Comparison of ENCODE assay signal across 1 cellular context in genomic region chr2:61017556-61018318, GRCh38.
TF ChIP-seq lines count a peak whose summit lies in the region.

Gene PEX13, plus strand, starts transcription at chr2:61017720. Its CDS starts 40 bp downstream, at chr2:61017760.
Gene PUS10, minus strand, starts transcription at chr2:61018255. Its CDS starts 6,365 bp downstream, at chr2:61011890.

TF ChIP-seq in H1, 55 proteins besides CTCF, POLR2A, EP300 and RAD21:
- TF ChIP-seq POU5F1 (IDR thresholded peaks at IDR 0.05; ENCODE audit: low read depth, low read length), result no peak
- TF ChIP-seq BACH1 (IDR thresholded peaks at IDR 0.05; ENCODE audit: low read length), result no peak
- TF ChIP-seq SAP30 (IDR thresholded peaks at IDR 0.05; ENCODE audit: insufficient read depth, insufficient replicate concordance, low read length), result peak; percentile 94
- no peak for TF ChIP-seq EZH2 (IDR thresholded peaks at IDR 0.05; ENCODE audit: low read depth, low read length, severe bottlenecking)
- no peak for TF ChIP-seq FOSL1 (IDR thresholded peaks at IDR 0.05; ENCODE audit: insufficient read depth, low read depth, low read length)
- TF ChIP-seq TEAD4 (IDR thresholded peaks at IDR 0.05; ENCODE audit: low read depth, low read length), result 0 out of 2 replicates have a peak, but pooled peaks have one; percentile 21
- no peak for TF ChIP-seq TAF7 (optimal IDR thresholded peaks at IDR 0.05; ENCODE audit: borderline replicate concordance, low read depth, low read length)
- peak; percentile 85 for TF ChIP-seq POLR2AphosphoS5 (IDR thresholded peaks at IDR 0.05; ENCODE audit: low read depth, low read length)
- peak; percentile 83 for TF ChIP-seq EGR1 (IDR thresholded peaks at IDR 0.05; ENCODE audit: borderline replicate concordance, low read depth, low read length)
- peak; percentile 77 for TF ChIP-seq TAF1 (IDR thresholded peaks at IDR 0.05; ENCODE audit: low read depth, low read length)
- peak; percentile 79 for TF ChIP-seq ASH2L (IDR thresholded peaks at IDR 0.05; ENCODE audit: low read length)
- TF ChIP-seq SRF (IDR thresholded peaks at IDR 0.05; ENCODE audit: low read depth, low read length), result peak; percentile 90
- TF ChIP-seq, protein P1, sequence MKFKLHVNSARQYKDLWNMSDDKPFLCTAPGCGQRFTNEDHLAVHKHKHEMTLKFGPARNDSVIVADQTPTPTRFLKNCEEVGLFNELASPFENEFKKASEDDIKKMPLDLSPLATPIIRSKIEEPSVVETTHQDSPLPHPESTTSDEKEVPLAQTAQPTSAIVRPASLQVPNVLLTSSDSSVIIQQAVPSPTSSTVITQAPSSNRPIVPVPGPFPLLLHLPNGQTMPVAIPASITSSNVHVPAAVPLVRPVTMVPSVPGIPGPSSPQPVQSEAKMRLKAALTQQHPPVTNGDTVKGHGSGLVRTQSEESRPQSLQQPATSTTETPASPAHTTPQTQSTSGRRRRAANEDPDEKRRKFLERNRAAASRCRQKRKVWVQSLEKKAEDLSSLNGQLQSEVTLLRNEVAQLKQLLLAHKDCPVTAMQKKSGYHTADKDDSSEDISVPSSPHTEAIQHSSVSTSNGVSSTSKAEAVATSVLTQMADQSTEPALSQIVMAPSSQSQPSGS (IDR thresholded peaks at IDR 0.05; ENCODE audit: low read length), result peak; percentile 64; the same call in 1 of the 2 replicates
- TF ChIP-seq YY1 (IDR thresholded peaks at IDR 0.05; ENCODE audit: low read depth, low read length), result peak; percentile 74; the same call in 1 of the 2 replicates
- no peak for TF ChIP-seq NRF1 (IDR thresholded peaks at IDR 0.05; ENCODE audit: low read depth, low read length)
- TF ChIP-seq SIN3A (conservative IDR thresholded peaks at IDR 0.05 in 1 of 2, IDR thresholded peaks at IDR 0.05 in 1 of 2; ENCODE audit: low read depth in 1 of 2, low read length in 2 of 2), result peak; percentile 27 to 75; a peak in 3 of 4 replicates
- TF ChIP-seq, protein P2, sequence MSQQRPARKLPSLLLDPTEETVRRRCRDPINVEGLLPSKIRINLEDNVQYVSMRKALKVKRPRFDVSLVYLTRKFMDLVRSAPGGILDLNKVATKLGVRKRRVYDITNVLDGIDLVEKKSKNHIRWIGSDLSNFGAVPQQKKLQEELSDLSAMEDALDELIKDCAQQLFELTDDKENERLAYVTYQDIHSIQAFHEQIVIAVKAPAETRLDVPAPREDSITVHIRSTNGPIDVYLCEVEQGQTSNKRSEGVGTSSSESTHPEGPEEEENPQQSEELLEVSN (IDR thresholded peaks at IDR 0.05), result no peak
- peak; percentile 1 for TF ChIP-seq KDM4A (IDR thresholded peaks at IDR 0.05; ENCODE audit: low read depth, low read length, severe bottlenecking)
- TF ChIP-seq RXRA (IDR thresholded peaks at IDR 0.05; ENCODE audit: insufficient read depth, low read depth, low read length), result no peak
- TF ChIP-seq PHF8 (conservative IDR thresholded peaks at IDR 0.05; ENCODE audit: low read depth, low read length), result peak; percentile 67; the same call in 1 of the 2 replicates
- no peak for TF ChIP-seq NANOG (IDR thresholded peaks at IDR 0.05; ENCODE audit: insufficient read depth, low read depth, low read length, poor library complexity, severe bottlenecking)
- no peak for TF ChIP-seq BCL11A (IDR thresholded peaks at IDR 0.05; ENCODE audit: low read depth in 2 of 2, low read length in 2 of 2)
- TF ChIP-seq CREB1 (IDR thresholded peaks at IDR 0.05), result peak; percentile 44
- TF ChIP-seq RBBP5 (IDR thresholded peaks at IDR 0.05; ENCODE audit: borderline replicate concordance, low read depth, low read length), result peak; percentile 99
- no peak for TF ChIP-seq SUZ12 (IDR thresholded peaks at IDR 0.05; ENCODE audit: low read length)
- TF ChIP-seq TCF12 (IDR thresholded peaks at IDR 0.05; ENCODE audit: low read depth, low read length), result peak; percentile 71; the same call in 1 of the 2 replicates
